11 cellular contexts compared by ENCODE assay signal in the genomic region with DNA sequence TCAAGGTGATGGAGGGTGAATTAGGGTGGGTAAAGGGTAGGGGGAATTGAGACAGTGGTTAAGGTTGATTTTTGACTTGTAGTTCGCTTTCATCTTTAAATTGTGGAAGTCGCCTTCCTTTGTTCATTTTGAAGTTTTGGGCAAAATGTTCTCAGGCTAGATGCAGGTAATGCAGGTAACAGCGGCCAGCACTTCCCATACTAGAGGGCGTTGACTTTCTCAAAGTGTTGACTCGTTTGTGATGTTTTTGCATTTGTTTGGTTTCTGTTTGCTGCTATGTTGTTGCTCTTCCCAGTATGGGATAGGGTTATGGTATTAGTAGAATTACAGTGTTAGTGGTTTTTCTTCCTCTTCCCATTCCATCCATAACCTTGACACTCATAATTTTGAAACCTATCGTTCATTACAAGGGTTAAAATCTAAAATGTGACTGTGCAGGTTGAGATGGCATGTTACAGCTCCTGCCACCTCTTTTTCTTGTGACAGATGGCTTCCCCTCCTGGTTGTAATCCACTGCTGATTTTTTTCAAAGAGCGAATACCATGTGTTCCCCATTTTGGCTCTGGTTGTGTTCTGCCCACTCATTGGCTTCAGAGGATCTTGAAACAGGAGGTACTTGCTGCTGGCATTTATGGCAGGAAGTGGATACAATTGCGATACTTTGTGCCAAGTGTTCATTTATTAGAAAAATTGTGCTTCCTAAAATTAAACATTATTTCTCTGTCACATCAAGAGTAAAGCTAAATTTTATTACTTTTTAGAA. TPM values are rescaled to one million over a fixed set of nuclear protein-coding genes. Genes with fewer than 3 reads are reported as not detected.
DNase-seq lines count a peak whose midpoint lies in the region; ATAC-seq, FAIRE-seq and TF ChIP-seq lines count a peak whose summit lies in the region.
"Had no signal": no experiment of that assay in that cellular context is flagged by ENCODE, and none has a peak within 500 bp of the region (broad histone marks: within the 10 kb centered on the region; RNA-seq: fewer than 3 reads in every experiment).

No MANE protein-coding gene starts in this region.

- H3K4me1 ChIP-seq in right cardiac atrium (ENCODE audit: control insufficient read depth, insufficient read depth, low read length) (peaks cover 2% of the 10 kb centered on the region), upper lobe of right lung (peaks cover 26% of the 10 kb centered on the region)

- no peak for FAIRE-seq in urothelium cell line (lab: Jason Lieb, UNC)

- H3K36me3 ChIP-seq in upper lobe of right lung: no peaks in the 10 kb centered on the region
- H3K36me3 ChIP-seq: tibial artery had no signal

- H3K27ac ChIP-seq in right cardiac atrium (ENCODE audit: low read length) (no peak overlapping the region), upper lobe of right lung (no peak overlapping the region)
- H3K27ac ChIP-seq: tibial artery had no signal

- TF ChIP-seq CTCF in fibroblast of mammary gland (conservative IDR thresholded peaks at IDR 0.05; ENCODE audit: control insufficient read depth, insufficient read depth, low read depth, low read length) (no peak), upper lobe of right lung (IDR thresholded peaks at IDR 0.05) (no peak)

- no peaks in the 10 kb centered on the region for H3K9me3 ChIP-seq in right cardiac atrium (ENCODE audit: control insufficient read depth, low read length)
- H3K9me3 ChIP-seq in upper lobe of right lung: no peaks in the 10 kb centered on the region
- H3K9me3 ChIP-seq: tibial artery had no signal

- no peak for DNase-seq in right cardiac atrium
- DNase-seq in Right ventricle myocardium superior: no peak
- DNase-seq in NOMO-1 (lab: John Stamatoyannopoulos, UW; ENCODE audit: unreplicated experiment in 2 of 2): peak; percentile 65 to 77
- DNase-seq in fibroblast of mammary gland (ENCODE audit: low read depth): peak; percentile 22
- no peak for DNase-seq in upper lobe of right lung
- no peak for DNase-seq in urothelium cell line (ENCODE audit: low spot score)
- no peak for DNase-seq in NCI-H345 (lab: John Stamatoyannopoulos, UW)
- DNase-seq: effector CD8-positive, alpha-beta T cell; NCI-H187 treated with DMSO at 0.1 percent for 48 hours; tibial artery had no signal

- H3K4me3 ChIP-seq in right cardiac atrium (ENCODE audit: low read length): no peak overlapping the region
- no peak overlapping the region for H3K4me3 ChIP-seq in fibroblast of mammary gland (ENCODE audit: control insufficient read depth, low read depth, low read length)
- no peak overlapping the region for H3K4me3 ChIP-seq in upper lobe of right lung
- H3K4me3 ChIP-seq: tibial artery had no signal

- WGBS in right cardiac atrium: 72% methylated on average over 8 of the region's 8 CpGs

- intact Hi-C loops in right cardiac atrium (cut with DNase I) (no loop called here), Right ventricle myocardium superior (cut with DNase I) (no loop called here), upper lobe of right lung (cut with DNase I) (no loop called here)

- H3K27me3 ChIP-seq in right cardiac atrium (ENCODE audit: control insufficient read depth, insufficient read depth): no peaks in the 10 kb centered on the region
- H3K27me3 ChIP-seq in upper lobe of right lung: no peaks in the 10 kb centered on the region
- H3K27me3 ChIP-seq: tibial artery had no signal

- peak; percentile 45 to 57 for ATAC-seq in right cardiac atrium
- no peak for ATAC-seq in Right ventricle myocardium superior (ENCODE audit: poor library complexity)
- peak; percentile 86 for ATAC-seq in upper lobe of right lung
- ATAC-seq in GM21717 (IDR thresholded peaks at IDR 0.05; ENCODE audit: unreplicated experiment): no peak

RNA-seq across cellular contexts. Expression of a gene that starts 57.1 kb away (rescaled TPM):
- total RNA-seq in right cardiac atrium (10 to 100 TPM; 62.4 to 71.4 (median 65.1) TPM), Right ventricle myocardium superior (46.6 TPM), upper lobe of right lung (54.3 TPM)
- 15.0 TPM for polyA plus RNA-seq in right cardiac atrium

Comparison
In these comparisons a context has a peak if more than half of its experiments do, and no peak if none do; other contexts are left out.
1. ATAC-seq: peak in right cardiac atrium (2 of 2) and upper lobe of right lung (single experiment); none in Right ventricle myocardium superior (single experiment) and GM21717 (single experiment).
2. DNase-seq: peak in NOMO-1 (2 of 2) and fibroblast of mammary gland (single experiment); none in right cardiac atrium (0 of 3), Right ventricle myocardium superior (single experiment), upper lobe of right lung (single experiment), urothelium cell line (single experiment) and NCI-H345 (single experiment).